Comparison of ENCODE assay signal across 9 cellular contexts in genomic region chr3:126473292-126474168, GRCh38. TPM values are rescaled to one million over a fixed set of nuclear protein-coding genes. Genes with fewer than 3 reads are reported as not detected.
A peak's percentile ranks its signal among the peaks of the same experiment; 100 is the strongest.
DNase-seq lines count a peak whose midpoint lies in the region; ATAC-seq, FAIRE-seq and TF ChIP-seq lines count a peak whose summit lies in the region.
"Had no signal": no experiment of that assay in that cellular context is flagged by ENCODE, and none has a peak within 500 bp of the region (broad histone marks: within the 10 kb centered on the region; RNA-seq: fewer than 3 reads in every experiment).

No MANE protein-coding gene starts in this region.

- H3K27me3 Mint-ChIP-seq in activated naive CD4-positive, alpha-beta T cell treated with anti-CD3 and anti-CD28 coated beads for 36 hours (ENCODE audit: low read depth) = no peaks in the 10 kb centered on the region
- no peaks in the 10 kb centered on the region for H3K27me3 Mint-ChIP-seq in activated T-cell treated with anti-CD3 and anti-CD28 coated beads, Interleukin-2, amount 50 U/mL, for 72 hours (ENCODE audit: low read depth)
- no peaks in the 10 kb centered on the region for H3K27me3 Mint-ChIP-seq in type B pancreatic cell

- no peaks in the 10 kb centered on the region for H3K9me3 Mint-ChIP-seq in activated naive CD4-positive, alpha-beta T cell treated with anti-CD3 and anti-CD28 coated beads for 36 hours
- no peaks in the 10 kb centered on the region for H3K9me3 Mint-ChIP-seq in activated T-cell treated with anti-CD3 and anti-CD28 coated beads, Interleukin-2, amount 50 U/mL, for 72 hours
- H3K9me3 Mint-ChIP-seq in type B pancreatic cell = no peaks in the 10 kb centered on the region

- H3K4me1 Mint-ChIP-seq in activated naive CD4-positive, alpha-beta T cell treated with anti-CD3 and anti-CD28 coated beads for 36 hours (ENCODE audit: low read depth) = peaks cover 50% of the 10 kb centered on the region
- H3K4me1 Mint-ChIP-seq in activated T-cell treated with anti-CD3 and anti-CD28 coated beads, Interleukin-2, amount 50 U/mL, for 72 hours (ENCODE audit: low read depth) = peaks cover 51% of the 10 kb centered on the region
- peaks cover 33% of the 10 kb centered on the region for H3K4me1 Mint-ChIP-seq in type B pancreatic cell (ENCODE audit: unreplicated experiment)

- peaks cover 39% of the 10 kb centered on the region for H3K36me3 Mint-ChIP-seq in activated naive CD4-positive, alpha-beta T cell treated with anti-CD3 and anti-CD28 coated beads for 36 hours (ENCODE audit: low read depth)
- H3K36me3 Mint-ChIP-seq in activated T-cell treated with anti-CD3 and anti-CD28 coated beads, Interleukin-2, amount 50 U/mL, for 72 hours (ENCODE audit: insufficient read depth in 2 of 2) = peaks cover 2 to 25% of the 10 kb centered on the region in 2 donors
- peaks cover 32% of the 10 kb centered on the region for H3K36me3 Mint-ChIP-seq in type B pancreatic cell

- H3K27ac Mint-ChIP-seq in activated naive CD4-positive, alpha-beta T cell treated with anti-CD3 and anti-CD28 coated beads for 36 hours = no peak overlapping the region
- H3K27ac Mint-ChIP-seq in activated T-cell treated with anti-CD3 and anti-CD28 coated beads, Interleukin-2, amount 50 U/mL, for 72 hours = peak overlapping the region; percentile 26
- peak overlapping the region; percentile 88 for H3K27ac Mint-ChIP-seq in type B pancreatic cell

- H3K36me3 ChIP-seq in kidney (ENCODE audit: control insufficient read depth in 1 of 2, insufficient read depth in 2 of 2, low read length in 2 of 2) = peaks cover 23 to 31% of the 10 kb centered on the region in 2 donors

- FAIRE-seq in kidney (lab: Jason Lieb, UNC) (no peak), HTR-8/SVneo (lab: Jason Lieb, UNC) (no peak)

- peaks cover 16 to 25% of the 10 kb centered on the region in 2 donors for H3K4me1 ChIP-seq in kidney (ENCODE audit: control insufficient read depth in 1 of 2, insufficient read depth in 1 of 2, low read depth in 1 of 2, low read length in 2 of 2)

- H3K9me3 ChIP-seq in kidney (ENCODE audit: control insufficient read depth in 1 of 2, low read length in 2 of 2) = no peaks in the 10 kb centered on the region

- intact Hi-C loops in activated naive CD4-positive, alpha-beta T cell treated with anti-CD3 and anti-CD28 coated beads for 36 hours (cut with micrococcal nuclease) = loop anchor here (2.0 to 10.0 kb wide), 3 partner anchors 117 to 1329 kb away; partner anchors contain the start of genes KLF15 and SLC41A3
- intact Hi-C loops in kidney (cut with DNase I) = no loop called here

- CTCF ChIA-PET in activated naive CD4-positive, alpha-beta T cell treated with anti-CD3 and anti-CD28 coated beads for 36 hours (lab: Charles Lee) = interaction anchor here (0.6 kb wide), 2 partner anchors 22 to 62 kb away, joined by 3 to 4 read pairs; no protein-coding TSS in a partner anchor

- H3K4me3 Mint-ChIP-seq in activated naive CD4-positive, alpha-beta T cell treated with anti-CD3 and anti-CD28 coated beads for 36 hours = peak overlapping the region; percentile 90
- peak overlapping the region; percentile 61 to 94 for H3K4me3 Mint-ChIP-seq in activated T-cell treated with anti-CD3 and anti-CD28 coated beads, Interleukin-2, amount 50 U/mL, for 72 hours
- peak overlapping the region; percentile 97 for H3K4me3 Mint-ChIP-seq in type B pancreatic cell

- H3K4me3 ChIP-seq in kidney (ENCODE audit: low read length in 2 of 2) = peak overlapping the region; percentile 36 to 60

- peak overlapping the region in 1 of 2 donors; percentile 35 for H3K27ac ChIP-seq in kidney (ENCODE audit: low read depth in 2 of 2, low read length in 2 of 2)

- H3K9ac ChIP-seq in kidney (ENCODE audit: low read length in 2 of 2) = peak overlapping the region in 1 of 2 donors; percentile 17

- no peak for ATAC-seq in activated T-cell treated with anti-CD3 and anti-CD28 coated beads, Interleukin-2, amount 50 U/mL, for 72 hours (replicated peaks in 1 of 2)
- ATAC-seq in GM18870 (IDR thresholded peaks at IDR 0.05; ENCODE audit: unreplicated experiment) (no peak), GM19395 (IDR thresholded peaks at IDR 0.05; ENCODE audit: unreplicated experiment) (no peak)

- no peak for TF ChIP-seq CTCF in kidney (IDR thresholded peaks at IDR 0.05; ENCODE audit: borderline replicate concordance, extremely low read depth, insufficient read depth)
- TF ChIP-seq CTCF in type B pancreatic cell (conservative IDR thresholded peaks at IDR 0.05) = no peak

- DNase-seq in activated naive CD4-positive, alpha-beta T cell treated with anti-CD3 and anti-CD28 coated beads for 36 hours = peak; percentile 22
- no peak for DNase-seq in activated naive CD4-positive, alpha-beta T cell (lab: John Stamatoyannopoulos, UW)
- DNase-seq in activated T-cell treated with anti-CD3 and anti-CD28 coated beads, Interleukin-2, amount 50 U/mL, for 72 hours = peak; percentile 22 to 25
- DNase-seq in kidney (peak; percentile 41), type B pancreatic cell (ENCODE audit: extremely low spot score, unreplicated experiment) (no peak), HTR-8/SVneo (ENCODE audit: insufficient read length, low spot score) (no peak)
- DNase-seq: NCI-H1694 had no signal

RNA-seq across cellular contexts. Expression of gene ZXDC, which starts 2.2 kb away (rescaled TPM):
- total RNA-seq in activated naive CD4-positive, alpha-beta T cell treated with anti-CD3 and anti-CD28 coated beads for 36 hours = 10 to 100 TPM; 23.9 TPM
- total RNA-seq in activated T-cell treated with anti-CD3 and anti-CD28 coated beads, Interleukin-2, amount 50 U/mL, for 72 hours = 10 to 100 TPM; 27.8 to 32.8 TPM
- total RNA-seq in kidney (44.8 TPM), type B pancreatic cell (ENCODE audit: low replicate concordance) (29.0 and 30.0 TPM in 2 replicates)
- 11.4 TPM for polyA plus RNA-seq in kidney (ENCODE audit: insufficient read depth, low read depth, low replicate concordance)

RNA-seq across cellular contexts. Expression of gene UROC1, which starts 44.0 kb away (rescaled TPM):
- not detected for total RNA-seq in activated naive CD4-positive, alpha-beta T cell treated with anti-CD3 and anti-CD28 coated beads for 36 hours
- not detected for total RNA-seq in activated T-cell treated with anti-CD3 and anti-CD28 coated beads, Interleukin-2, amount 50 U/mL, for 72 hours
- total RNA-seq in kidney (not detected), type B pancreatic cell (ENCODE audit: low replicate concordance) (not detected in 2 replicates)
- polyA plus RNA-seq in kidney (ENCODE audit: insufficient read depth, low read depth, low replicate concordance) = not detected

RNA-seq across cellular contexts. Expression of gene CHST13, which starts 50.4 kb away (rescaled TPM):
- total RNA-seq in activated naive CD4-positive, alpha-beta T cell treated with anti-CD3 and anti-CD28 coated beads for 36 hours = not detected
- total RNA-seq in activated T-cell treated with anti-CD3 and anti-CD28 coated beads, Interleukin-2, amount 50 U/mL, for 72 hours = not detected
- total RNA-seq in kidney (3.3 TPM), type B pancreatic cell (ENCODE audit: low replicate concordance) (0.31 and 0.67 TPM in 2 replicates)
- polyA plus RNA-seq in kidney (ENCODE audit: insufficient read depth, low read depth, low replicate concordance) = 7.0 TPM

Comparison
In these comparisons a context has a peak if more than half of its experiments do, and no peak if none do; other contexts are left out.
1. DNase-seq: peak in activated naive CD4-positive, alpha-beta T cell treated with anti-CD3 and anti-CD28 coated beads for 36 hours (single experiment), activated T-cell treated with anti-CD3 and anti-CD28 coated beads, Interleukin-2, amount 50 U/mL, for 72 hours (2 of 2) and kidney (single experiment); none in activated naive CD4-positive, alpha-beta T cell (0 of 4), type B pancreatic cell (single experiment) and HTR-8/SVneo (single experiment).
2. Peak in every context shown above with its lines, with median percentiles within 50 percentile points of each other: H3K4me3 Mint-ChIP-seq.